ENCODE assay signal across 30 cellular contexts in genomic region chr18:9356969-9357368, GRCh38.
"Had no signal": no experiment of that assay in that cellular context is flagged by ENCODE, and none has a peak within 500 bp of the region (broad histone marks: within the 10 kb centered on the region; RNA-seq: fewer than 3 reads in every experiment).

No MANE protein-coding gene starts in this region.

- H3K4me1 ChIP-seq: breast epithelium had no signal

- H3K27me3 ChIP-seq: adrenal gland, ascending aorta, breast epithelium, cardiac muscle cell, dorsolateral prefrontal cortex, gastroesophageal sphincter, heart right ventricle had no signal

- H3K36me3 ChIP-seq: adrenal gland, ascending aorta, breast epithelium, cardiac muscle cell, gastroesophageal sphincter had no signal

- DNase-seq: activated CD4-positive, alpha-beta memory T cell treated with anti-CD3 and anti-CD28 coated beads for 36 hours; activated CD4-positive, alpha-beta T cell treated with anti-CD3 and anti-CD28 coated beads for 36 hours; activated CD4-positive, alpha-beta T cell treated with anti-CD3 and anti-CD28 coated beads, Interleukin-2, amount 10 ng/mL, durations not matched to agents 24 days and 14 days; activated CD4-positive, CD25-positive, alpha-beta regulatory T cell; activated CD4-positive, CD25-positive, alpha-beta regulatory T cell treated with anti-CD3 and anti-CD28 coated beads, Interleukin-2, amount 50 U/mL, for 72 hours; activated CD8-positive, alpha-beta memory T cell treated with anti-CD3 and anti-CD28 coated beads, Interleukin-2, amount 10 ng/mL, durations not matched to agents 7 days and 5 days; activated CD8-positive, alpha-beta memory T cell treated with anti-CD3 and anti-CD28 coated beads, Interleukin-2, amount 50 U/mL, for 4 hours; activated CD8-positive, alpha-beta T cell treated with anti-CD3 and anti-CD28 coated beads, Interleukin-2, amount 10 ng/mL, durations not matched to agents 7 days and 5 days; activated effector memory CD4-positive, alpha-beta T cell treated with anti-CD3 and anti-CD28 coated beads, Interleukin-2, amount 50 U/mL, for 16 hours; activated naive CD4-positive, alpha-beta T cell treated with anti-CD3 and anti-CD28 coated beads for 36 hours; activated naive CD8-positive, alpha-beta T cell treated with anti-CD3 and anti-CD28 coated beads for 36 hours; activated naive CD8-positive, alpha-beta T cell treated with anti-CD3 and anti-CD28 coated beads, Interleukin-2, amount 50 U/mL, for 24 hours; activated T-cell treated with anti-CD3 and anti-CD28 coated beads, Interleukin-2, amount 50 U/mL, for 1 hour; activated T-cell treated with anti-CD3 and anti-CD28 coated beads, Interleukin-2, amount 50 U/mL, for 48 hours; adrenal gland; central memory CD4-positive, alpha-beta T cell; dorsolateral prefrontal cortex; effector memory CD4-positive, alpha-beta T cell; endodermal cell; foreskin melanocyte; heart right ventricle; T-helper 1 cell; T-helper 17 cell; T1000 had no signal

- ATAC-seq: activated CD4-positive, alpha-beta T cell treated with anti-CD3 and anti-CD28 coated beads for 36 hours; activated CD8-positive, alpha-beta memory T cell treated with anti-CD3 and anti-CD28 coated beads, Interleukin-2, amount 10 ng/mL, durations not matched to agents 7 days and 5 days; activated CD8-positive, alpha-beta T cell treated with anti-CD3 and anti-CD28 coated beads, Interleukin-2, amount 10 ng/mL, durations not matched to agents 7 days and 5 days; activated naive CD8-positive, alpha-beta T cell treated with anti-CD3 and anti-CD28 coated beads, Interleukin-2, amount 50 U/mL, for 24 hours; esophagus mucosa; gastroesophageal sphincter; heart right ventricle; T-helper 17 cell had no signal

- H3K9me3 ChIP-seq: adrenal gland, ascending aorta, breast epithelium, gastroesophageal sphincter had no signal

- H3K4me3 ChIP-seq: adrenal gland, ascending aorta, breast epithelium, cardiac muscle cell, coronary artery, dorsolateral prefrontal cortex, gastroesophageal sphincter had no signal

- H3K27ac ChIP-seq: adrenal gland, breast epithelium, cardiac muscle cell, coronary artery, dorsolateral prefrontal cortex, heart right ventricle had no signal
